In the genomic region with DNA sequence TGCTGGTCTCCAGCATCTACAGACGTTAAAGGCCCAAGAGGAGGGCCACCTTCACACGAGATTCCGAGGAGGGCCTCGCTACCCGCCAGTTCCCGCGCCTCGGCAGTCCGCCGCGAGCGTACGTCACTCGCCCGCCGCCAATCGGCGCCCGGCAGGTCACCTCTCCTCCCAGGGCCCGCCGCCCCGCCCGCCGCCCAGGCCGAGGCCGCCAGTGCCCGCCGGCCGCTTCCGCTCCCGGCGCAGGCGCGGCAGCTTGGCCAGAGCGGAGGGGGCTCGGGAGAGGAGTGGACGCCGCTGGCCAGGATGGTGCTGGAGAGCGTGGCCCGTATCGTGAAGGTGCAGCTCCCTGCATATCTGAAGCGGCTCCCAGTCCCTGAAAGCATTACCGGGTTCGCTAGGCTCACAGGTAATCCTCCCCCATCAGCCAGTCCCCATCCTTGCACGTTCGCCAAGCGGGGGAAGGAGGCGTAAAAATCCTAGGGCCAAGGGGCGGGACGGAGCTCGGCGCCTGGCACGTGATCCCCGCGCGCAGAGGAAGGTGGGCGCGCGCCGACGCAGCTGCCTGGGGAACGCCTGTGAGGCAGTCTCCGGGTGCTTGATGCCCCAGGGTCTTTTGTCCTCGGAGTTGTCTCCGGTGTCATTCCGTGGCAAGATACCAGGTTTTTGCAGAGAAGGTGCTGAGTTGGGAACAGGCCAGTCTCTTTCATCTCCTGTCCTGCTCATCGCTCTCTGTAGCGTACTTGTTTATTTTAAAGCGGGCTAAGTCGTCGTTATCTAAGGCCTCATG, we compare ENCODE assay signal across 8 cellular contexts. TPM values are rescaled to one million over a fixed set of nuclear protein-coding genes. Genes with fewer than 3 reads are reported as not detected.
DNase-seq lines count a peak whose midpoint lies in the region; ATAC-seq and TF ChIP-seq lines count a peak whose summit lies in the region.

A gene with protein sequence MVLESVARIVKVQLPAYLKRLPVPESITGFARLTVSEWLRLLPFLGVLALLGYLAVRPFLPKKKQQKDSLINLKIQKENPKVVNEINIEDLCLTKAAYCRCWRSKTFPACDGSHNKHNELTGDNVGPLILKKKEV (plus strand): TSS at position 211 of the 787 bp plus-strand sequence. CDS start 93 bp downstream, at position 304.

- H3K27ac ChIP-seq in DND-41 (ENCODE audit: low read length) (peak within 1 kb of the TSS; percentile 95), KOPT-K1 (ENCODE audit: low read depth, low read length, poor library complexity, severe bottlenecking) (peak within 1 kb of the TSS; percentile 92), Peyer's patch (peak within 1 kb of the TSS; percentile 93 to 96 (median 95)), muscle layer of duodenum (ENCODE audit: low read length) (peak within 1 kb of the TSS; percentile 96)

- DNase-seq in DND-41 (peak; percentile 95), Peyer's patch (peak; percentile 88 to 96 (median 95))
- DNase-seq in activated T-cell treated with anti-CD3 and anti-CD28 coated beads, Interleukin-2, amount 50 U/mL, for 48 hours: peak; percentile 93 to 95
- DNase-seq in stimulated activated CD8-positive, alpha-beta memory T cell treated with anti-CD3 and anti-CD28 coated beads, Interleukin-7, amount 100 ng/mL, for 24 hours (ENCODE audit: low read depth): peak; percentile 76

- peak; percentile 86 for ATAC-seq in DND-41 (ENCODE audit: insufficient read depth, low read depth)
- peak; percentile 87 for ATAC-seq in GM21825 (IDR thresholded peaks at IDR 0.05; ENCODE audit: unreplicated experiment)
- ATAC-seq in esophagus mucosa: peak; percentile 98

- H3K9me3 ChIP-seq in DND-41 (ENCODE audit: insufficient read depth, low read length, severe bottlenecking) (no peaks in the 10 kb centered on the region), KOPT-K1 (ENCODE audit: insufficient read depth, low read length, poor library complexity, severe bottlenecking) (no peaks in the 10 kb centered on the region), Peyer's patch (no peaks in the 10 kb centered on the region), muscle layer of duodenum (ENCODE audit: control insufficient read depth in 1 of 2, low read length in 2 of 2) (no peaks in the 10 kb centered on the region)

- peaks cover 18% of the 10 kb centered on the region for H3K36me3 ChIP-seq in DND-41 (ENCODE audit: insufficient read depth, low read length)
- peaks cover 14% of the 10 kb centered on the region for H3K36me3 ChIP-seq in KOPT-K1 (ENCODE audit: insufficient read depth, low read length)
- H3K36me3 ChIP-seq in Peyer's patch: no peaks in the 10 kb centered on the region
- H3K36me3 ChIP-seq in muscle layer of duodenum (ENCODE audit: control insufficient read depth in 1 of 2, insufficient read depth in 2 of 2, low read length in 2 of 2): no peaks in the 10 kb centered on the region

- peak within 1 kb of the TSS; percentile 71 for H3K9ac ChIP-seq in DND-41 (ENCODE audit: low read depth, low read length)

- peak; percentile 67 to 74 for TF ChIP-seq POLR2A in Peyer's patch (IDR thresholded peaks at IDR 0.05)

- peaks cover 94% of the 10 kb centered on the region for H3K79me2 ChIP-seq in DND-41 (ENCODE audit: insufficient read depth, low read length)

- H4K20me1 ChIP-seq in DND-41 (ENCODE audit: insufficient read depth, low read length): no peaks in the 10 kb centered on the region

- H3K4me1 ChIP-seq in DND-41 (ENCODE audit: insufficient read depth, low read length) (peaks cover 59% of the 10 kb centered on the region), Peyer's patch (peaks cover 0 to 14% (median 3%) of the 10 kb centered on the region in 4 donors), muscle layer of duodenum (ENCODE audit: control insufficient read depth in 1 of 2, insufficient read depth in 2 of 2, low read length in 2 of 2) (peaks cover 0 to 6% of the 10 kb centered on the region in 2 donors)

- H3K4me3 ChIP-seq in DND-41 (ENCODE audit: low read depth in 1 of 2, low read length in 2 of 2) (peak within 1 kb of the TSS; percentile 63 to 85), Peyer's patch (peak within 1 kb of the TSS; percentile 63 to 78 (median 66)), muscle layer of duodenum (ENCODE audit: low read depth in 1 of 2, low read length in 2 of 2) (peak within 1 kb of the TSS; percentile 65 to 86)

- H2AFZ ChIP-seq in DND-41 (ENCODE audit: low read depth, low read length): peak within 1 kb of the TSS; percentile 89

- no peaks in the 10 kb centered on the region for H3K27me3 ChIP-seq in DND-41 (ENCODE audit: insufficient read depth, low read length, poor library complexity)
- H3K27me3 ChIP-seq in Peyer's patch: no peaks in the 10 kb centered on the region
- no peaks in the 10 kb centered on the region for H3K27me3 ChIP-seq in muscle layer of duodenum (ENCODE audit: low read depth, low read length)

- TF ChIP-seq CTCF in DND-41 (IDR thresholded peaks at IDR 0.05; ENCODE audit: borderline replicate concordance, extremely low read depth, low read length, poor library complexity, severe bottlenecking) (no peak), Peyer's patch (IDR thresholded peaks at IDR 0.05) (peak in 3 of 6 experiments; percentile 12 to 45 (median 19))

- peak within 1 kb of the TSS; percentile 97 for H3K4me2 ChIP-seq in DND-41 (ENCODE audit: insufficient read depth, low read length)

RNA-seq across cellular contexts. Expression of the gene that starts here (rescaled TPM):
- total RNA-seq in Peyer's patch: 10 to 100 TPM in 2 of 4 donors, 1 to 10 TPM in 2; 5.0 to 21.4 (median 9.3) TPM
- 15.5 TPM for total RNA-seq in esophagus mucosa

Comparison
In these comparisons a context has a peak if more than half of its experiments do, and no peak if none do; other contexts are left out.
1. Peak in every context shown above with its lines: DNase-seq, ATAC-seq, H3K4me3 ChIP-seq and H3K27ac ChIP-seq.